In the genomic region with DNA sequence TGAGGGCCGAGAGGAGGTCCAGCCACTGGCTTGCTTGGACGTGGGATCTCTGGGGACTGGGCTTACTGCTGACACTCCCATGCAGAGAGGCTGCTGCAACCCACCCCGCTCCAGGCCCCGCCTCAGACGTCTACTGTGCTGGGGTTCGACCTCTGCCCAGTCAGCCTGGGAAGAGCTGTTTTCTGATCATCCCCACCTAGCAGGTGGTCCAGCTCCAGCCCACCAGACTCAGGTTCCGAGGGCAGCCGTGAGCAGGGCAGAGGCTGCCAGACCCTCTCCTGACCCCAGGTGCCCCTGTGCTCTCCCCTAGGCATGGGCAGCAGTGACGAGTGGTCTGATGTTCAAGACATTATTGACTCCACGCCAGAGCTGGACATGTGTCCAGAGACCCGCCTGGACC, we compare ENCODE assay signal across 9 cellular contexts.
"Had no signal": no experiment of that assay in that cellular context is flagged by ENCODE, and none has a peak within 500 bp of the region (broad histone marks: within the 10 kb centered on the region; RNA-seq: fewer than 3 reads in every experiment).

No MANE protein-coding gene starts in this region.

- H3K4me1 ChIP-seq: HAP-1 had no signal

- H3K4me3 ChIP-seq: GM23248, HAP-1 had no signal

- H2AFZ ChIP-seq: GM23248 had no signal

- ATAC-seq: HCT116 had no signal

- H3K9ac ChIP-seq: GM23248 had no signal

- DNase-seq: GM23248, GOT3, H7, HFFc6, IMR-90, KBM-7 had no signal

- H3K27ac ChIP-seq: GM23248, HL-60 had no signal

- H3K9me3 ChIP-seq: HAP-1 had no signal
